8 cellular contexts compared by ENCODE assay signal in the genomic region with DNA sequence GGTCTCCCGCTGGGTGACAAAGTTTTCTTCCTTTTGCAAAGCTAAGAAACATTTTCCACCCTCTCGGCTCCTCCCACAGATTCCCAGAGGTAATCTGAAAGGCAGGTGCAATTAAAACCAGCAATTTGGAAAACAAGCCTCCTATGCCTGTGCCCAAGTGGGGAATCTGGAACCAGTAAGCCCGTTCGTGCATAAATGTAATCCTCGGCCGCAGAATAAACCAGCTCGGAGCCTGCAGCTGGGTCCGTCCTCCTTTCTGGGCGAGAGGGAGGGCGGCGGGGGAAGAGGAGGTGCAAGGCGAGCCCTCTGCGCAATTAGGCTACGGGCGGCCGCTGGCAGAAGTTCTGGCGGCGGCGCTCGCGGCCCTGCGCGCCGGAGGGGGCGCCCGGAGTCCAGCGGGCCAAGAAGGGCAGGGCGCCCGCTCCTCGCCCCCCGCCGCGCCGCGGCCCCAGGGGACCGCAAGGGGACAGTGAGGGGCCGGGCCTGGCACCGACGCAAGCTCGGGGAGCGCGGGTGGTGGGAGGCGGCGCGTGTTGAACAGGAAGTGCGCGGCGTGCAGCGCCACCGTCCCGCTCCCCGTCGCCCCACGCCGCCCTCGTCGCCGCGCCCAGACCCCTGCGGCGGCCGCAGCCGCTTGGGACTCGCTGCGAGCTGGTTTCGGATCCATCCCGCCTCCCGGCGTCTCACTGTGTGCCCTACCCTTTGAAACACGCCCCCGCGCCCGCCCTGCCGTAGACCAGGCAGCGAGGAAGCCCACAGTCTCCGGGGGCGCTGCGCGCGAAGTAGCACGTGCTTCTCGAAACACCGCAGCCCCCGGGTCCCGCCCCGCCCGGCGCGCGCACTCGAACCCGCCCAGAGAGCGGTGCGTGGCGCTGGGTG. TPM values are rescaled to one million over a fixed set of nuclear protein-coding genes. Genes with fewer than 3 reads are reported as not detected.
DNase-seq lines count a peak whose midpoint lies in the region; ATAC-seq, FAIRE-seq and TF ChIP-seq lines count a peak whose summit lies in the region.

TSS of gene PRKAG2 (minus strand) at position 217 of the 879 bp plus-strand sequence. CDS start 495 bp downstream, outside the sequence.

- TF ChIP-seq CTCF in PC-9 (conservative IDR thresholded peaks at IDR 0.05): no peak; the same call in 1 of the 2 replicates
- TF ChIP-seq CTCF in osteoblast (IDR thresholded peaks at IDR 0.05; ENCODE audit: extremely low read depth, low read depth, low read length): no peak
- TF ChIP-seq CTCF in suprapubic skin (IDR thresholded peaks at IDR 0.05): no peak

- H3K36me3 ChIP-seq in PC-9 (ENCODE audit: low read depth): no peaks in the 10 kb centered on the region
- H3K36me3 ChIP-seq in osteoblast (ENCODE audit: insufficient read depth, low read length): no peaks in the 10 kb centered on the region
- no peaks in the 10 kb centered on the region for H3K36me3 ChIP-seq in suprapubic skin

- in situ Hi-C loops in ACHN (cut with HindIII; ENCODE audit: low pct_ligation_motif_present, low pct_unique_long_range_greater_than_20kb, low sequenced_read_pairs): no loop called here

- H3K9me3 ChIP-seq in PC-9 (ENCODE audit: insufficient read depth, low read depth) (no peaks in the 10 kb centered on the region), osteoblast (ENCODE audit: low read depth, low read length) (no peaks in the 10 kb centered on the region), suprapubic skin (no peaks in the 10 kb centered on the region)

- peaks cover 9% of the 10 kb centered on the region; the same call in 1 of the 2 replicates for H3F3A ChIP-seq in PC-9 (ENCODE audit: insufficient read depth, low read depth)

- intact Hi-C loops in PC-9 (cut with micrococcal nuclease; ENCODE audit: unreplicated experiment): loop anchor here (2.0 to 10.0 kb wide), 3 partner anchors 55 to 302 kb away; no protein-coding TSS in a partner anchor

- 0% methylated on average over 17 of the region's 95 CpGs for WGBS in suprapubic skin

- H3K4me3 ChIP-seq in PC-9 (peak within 1 kb of the TSS; percentile 65), osteoblast (ENCODE audit: insufficient read depth, low read length) (peak within 1 kb of the TSS; percentile 66), suprapubic skin (peak within 1 kb of the TSS; percentile 96)

- H3K9me2 ChIP-seq in PC-9 (ENCODE audit: insufficient read depth): no peaks in the 10 kb centered on the region

- POLR2A ChIA-PET in PC-9 (lab: Charles Lee; ENCODE audit: unreplicated experiment): no interaction called here

- CTCF ChIA-PET in PC-9 (lab: Charles Lee): no interaction called here

- ATAC-seq in GM18909 (IDR thresholded peaks at IDR 0.05; ENCODE audit: poor library complexity, unreplicated experiment) (peak; percentile 71), HG03460 (IDR thresholded peaks at IDR 0.05; ENCODE audit: unreplicated experiment) (peak; percentile 52)

- H3K79me2 ChIP-seq in PC-9 (ENCODE audit: low read depth) (no peaks in the 10 kb centered on the region), osteoblast (ENCODE audit: insufficient read depth, low read length) (no peaks in the 10 kb centered on the region)

- peaks cover 6% of the 10 kb centered on the region; the same call in 1 of the 2 replicates for H3K27me3 ChIP-seq in PC-9 (ENCODE audit: insufficient read depth, low read depth)
- peaks cover 56% of the 10 kb centered on the region for H3K27me3 ChIP-seq in osteoblast (ENCODE audit: insufficient read depth, low read length)
- H3K27me3 ChIP-seq in suprapubic skin: no peaks in the 10 kb centered on the region

- DNase-seq in ACHN (peak; percentile 74), PC-9 (peak in 1 of 2 experiments; percentile 52), activated gamma-delta T cell treated with Interleukin-2 at 50 U/mL for 16 hours (peak; percentile 68), frontal cortex (ENCODE audit: low spot score in 2 of 2) (peak; percentile 63 to 65), osteoblast (ENCODE audit: insufficient read length, low spot score, missing footprints) (peak; percentile 88), suprapubic skin (ENCODE audit: low spot score in 2 of 2) (peak; percentile 89 to 93)

- no peak for TF ChIP-seq EP300 in suprapubic skin (IDR thresholded peaks at IDR 0.05)

- H3K4me2 ChIP-seq in PC-9: peak within 1 kb of the TSS; percentile 92
- H3K4me2 ChIP-seq in osteoblast (ENCODE audit: insufficient read depth, low read length): peak within 1 kb of the TSS; percentile 79

- H2AFZ ChIP-seq in PC-9 (peak within 1 kb of the TSS; percentile 89), osteoblast (ENCODE audit: low read length) (peak within 1 kb of the TSS; percentile 65)

- H3K4me1 ChIP-seq in PC-9 (replicated peaks; ENCODE audit: insufficient read depth) (peaks cover 6% of the 10 kb centered on the region; the same call in 1 of the 2 replicates), osteoblast (ENCODE audit: insufficient read depth, low read length) (peaks cover 14% of the 10 kb centered on the region), suprapubic skin (peaks cover 28% of the 10 kb centered on the region)

- no TSS peak for BruUV-seq in PC-9 (replicated peaks; lab: Mats Ljungman, UMichigan)

- no peaks in the 10 kb centered on the region for H4K20me1 ChIP-seq in PC-9 (ENCODE audit: insufficient read depth)
- no peaks in the 10 kb centered on the region for H4K20me1 ChIP-seq in osteoblast (ENCODE audit: insufficient read depth, low read length)

- H3K27ac ChIP-seq in PC-9: no peak within 1 kb of the TSS
- H3K27ac ChIP-seq in osteoblast (ENCODE audit: low read depth, low read length): no peak within 1 kb of the TSS
- peak within 1 kb of the TSS; percentile 94 for H3K27ac ChIP-seq in suprapubic skin

- FAIRE-seq in frontal cortex (lab: Jason Lieb, UNC): no peak

- peak in 1 of 2 donors; percentile 41 for TF ChIP-seq POLR2A in suprapubic skin (IDR thresholded peaks at IDR 0.05)

RNA-seq across cellular contexts. Expression of gene PRKAG2, which starts in this region (rescaled TPM):
- total RNA-seq in PC-9 (2021) (32.6 and 37.3 TPM in 2 replicates), frontal cortex (29.8 TPM), osteoblast (20.6 TPM in 2 replicates), suprapubic skin (10 to 100 TPM; 16.5 to 40.0 (median 17.3) TPM)
